Comparison of ENCODE assay signal across 8 cellular contexts in genomic region chr16:10941127-10941933, GRCh38. TPM values are rescaled to one million over a fixed set of nuclear protein-coding genes. Genes with fewer than 3 reads are reported as not detected.
DNase-seq lines count a peak whose midpoint lies in the region; ATAC-seq lines count a peak whose summit lies in the region.

No MANE protein-coding gene starts in this region.

- no CpG with 5 or more reads among the region's 36 CpGs for WGBS in iPS DF 6.9 (ENCODE audit: insufficient coverage, insufficient read length)

- peaks cover 84% of the 10 kb centered on the region for H3K4me1 Mint-ChIP-seq in activated naive CD4-positive, alpha-beta T cell treated with anti-CD3 and anti-CD28 coated beads, Interleukin-2, amount 10 ng/mL, durations not matched to agents 7 days and 5 days
- H3K4me1 Mint-ChIP-seq in activated CD4-positive, alpha-beta memory T cell treated with anti-CD3 and anti-CD28 coated beads for 36 hours (ENCODE audit: low read depth): peaks cover 73% of the 10 kb centered on the region
- H3K4me1 Mint-ChIP-seq in stimulated activated effector memory CD8-positive, alpha-beta T cell treated with anti-CD3 and anti-CD28 coated beads, Interleukin-12 subunit alpha, Interleukin-12 subunit beta, amount 100 ng/mL, for 72 hours: peaks cover 84% of the 10 kb centered on the region

- H3K27me3 Mint-ChIP-seq in activated naive CD4-positive, alpha-beta T cell treated with anti-CD3 and anti-CD28 coated beads, Interleukin-2, amount 10 ng/mL, durations not matched to agents 7 days and 5 days: peaks cover 3% of the 10 kb centered on the region
- H3K27me3 Mint-ChIP-seq in activated CD4-positive, alpha-beta memory T cell treated with anti-CD3 and anti-CD28 coated beads for 36 hours: no peaks in the 10 kb centered on the region

- CTCF ChIA-PET in activated naive CD4-positive, alpha-beta T cell treated with anti-CD3 and anti-CD28 coated beads, Interleukin-2, amount 10 ng/mL, durations not matched to agents 7 days and 5 days (lab: Charles Lee): interaction anchor here (0.9 to 1.4 kb wide), 5 partner anchors 22 to 427 kb away, joined by 3 to 4 read pairs (median 3); no protein-coding TSS in a partner anchor
- CTCF ChIA-PET in activated CD4-positive, alpha-beta memory T cell treated with anti-CD3 and anti-CD28 coated beads for 36 hours (lab: Charles Lee): interaction anchor here (0.6 to 2.6 kb wide), 5 partner anchors 12 to 593 kb away, joined by 3 to 11 read pairs (median 3); no protein-coding TSS in a partner anchor

- POLR2A ChIA-PET in activated CD4-positive, alpha-beta memory T cell treated with anti-CD3 and anti-CD28 coated beads for 36 hours (lab: Charles Lee): interaction anchor here (0.7 to 1.2 kb wide), 3 partner anchors 46 to 310 kb away, joined by 3 to 6 read pairs (median 3); partner anchors contain the start of gene NUBP1

- no peaks in the 10 kb centered on the region for H3K9me3 Mint-ChIP-seq in activated naive CD4-positive, alpha-beta T cell treated with anti-CD3 and anti-CD28 coated beads, Interleukin-2, amount 10 ng/mL, durations not matched to agents 7 days and 5 days
- no peaks in the 10 kb centered on the region for H3K9me3 Mint-ChIP-seq in activated CD4-positive, alpha-beta memory T cell treated with anti-CD3 and anti-CD28 coated beads for 36 hours
- no peaks in the 10 kb centered on the region for H3K9me3 Mint-ChIP-seq in stimulated activated effector memory CD8-positive, alpha-beta T cell treated with anti-CD3 and anti-CD28 coated beads, Interleukin-12 subunit alpha, Interleukin-12 subunit beta, amount 100 ng/mL, for 72 hours

- H3K9me3 ChIP-seq in iPS DF 6.9 (ENCODE audit: control insufficient read depth, insufficient read depth, low read length): no peaks in the 10 kb centered on the region

- peaks cover 26% of the 10 kb centered on the region for H3K36me3 Mint-ChIP-seq in activated naive CD4-positive, alpha-beta T cell treated with anti-CD3 and anti-CD28 coated beads, Interleukin-2, amount 10 ng/mL, durations not matched to agents 7 days and 5 days
- peaks cover 14% of the 10 kb centered on the region for H3K36me3 Mint-ChIP-seq in activated CD4-positive, alpha-beta memory T cell treated with anti-CD3 and anti-CD28 coated beads for 36 hours
- H3K36me3 Mint-ChIP-seq in stimulated activated effector memory CD8-positive, alpha-beta T cell treated with anti-CD3 and anti-CD28 coated beads, Interleukin-12 subunit alpha, Interleukin-12 subunit beta, amount 100 ng/mL, for 72 hours: peaks cover 29% of the 10 kb centered on the region

- H3K4me1 ChIP-seq in iPS DF 6.9 (ENCODE audit: control insufficient read depth, insufficient read depth, low read length): peaks cover 7% of the 10 kb centered on the region; the same call in 1 of the 2 replicates

- peak overlapping the region; percentile 83 for H3K27ac Mint-ChIP-seq in activated naive CD4-positive, alpha-beta T cell treated with anti-CD3 and anti-CD28 coated beads, Interleukin-2, amount 10 ng/mL, durations not matched to agents 7 days and 5 days
- peak overlapping the region; percentile 79 for H3K27ac Mint-ChIP-seq in activated CD4-positive, alpha-beta memory T cell treated with anti-CD3 and anti-CD28 coated beads for 36 hours
- H3K27ac Mint-ChIP-seq in stimulated activated effector memory CD8-positive, alpha-beta T cell treated with anti-CD3 and anti-CD28 coated beads, Interleukin-12 subunit alpha, Interleukin-12 subunit beta, amount 100 ng/mL, for 72 hours: peak overlapping the region; percentile 65

- peak; percentile 1 for ATAC-seq in stimulated activated effector memory CD8-positive, alpha-beta T cell treated with anti-CD3 and anti-CD28 coated beads, Interleukin-12 subunit alpha, Interleukin-12 subunit beta, amount 100 ng/mL, for 72 hours
- no peak for ATAC-seq in GM21576 (IDR thresholded peaks at IDR 0.05; ENCODE audit: unreplicated experiment)

- peak; percentile 26 for DNase-seq in activated naive CD4-positive, alpha-beta T cell treated with anti-CD3 and anti-CD28 coated beads, Interleukin-2, amount 10 ng/mL, durations not matched to agents 7 days and 5 days
- DNase-seq in activated naive CD4-positive, alpha-beta T cell treated with Interleukin-2 at 50 U/mL for 16 hours: no peak
- no peak for DNase-seq in activated CD4-positive, alpha-beta memory T cell treated with anti-CD3 and anti-CD28 coated beads for 36 hours
- no peak for DNase-seq in iPS DF 6.9 (ENCODE audit: low read depth, low spot score)
- DNase-seq in stimulated activated effector memory CD8-positive, alpha-beta T cell treated with anti-CD3 and anti-CD28 coated beads, Interleukin-12 subunit alpha, Interleukin-12 subunit beta, amount 100 ng/mL, for 72 hours (ENCODE audit: low spot score in 2 of 2): no peak
- DNase-seq in NCI-H446 treated with DMSO at 0.1 percent for 48 hours (lab: John Stamatoyannopoulos, UW): no peak
- no peak for DNase-seq in activated CD4-positive, CD25-positive, alpha-beta regulatory T cell (lab: John Stamatoyannopoulos, UW)

- peak overlapping the region; percentile 61; the same call in 1 of the 2 replicates for H3K4me3 ChIP-seq in iPS DF 6.9 (ENCODE audit: low read length)

- H3K36me3 ChIP-seq in iPS DF 6.9 (ENCODE audit: control insufficient read depth, insufficient read depth, low read length): no peaks in the 10 kb centered on the region

- H3K27me3 ChIP-seq in iPS DF 6.9 (ENCODE audit: control insufficient read depth, insufficient read depth, low read length): no peaks in the 10 kb centered on the region

- H3K4me3 Mint-ChIP-seq in activated naive CD4-positive, alpha-beta T cell treated with anti-CD3 and anti-CD28 coated beads, Interleukin-2, amount 10 ng/mL, durations not matched to agents 7 days and 5 days: peak overlapping the region; percentile 88
- H3K4me3 Mint-ChIP-seq in activated CD4-positive, alpha-beta memory T cell treated with anti-CD3 and anti-CD28 coated beads for 36 hours: peak overlapping the region; percentile 92
- H3K4me3 Mint-ChIP-seq in stimulated activated effector memory CD8-positive, alpha-beta T cell treated with anti-CD3 and anti-CD28 coated beads, Interleukin-12 subunit alpha, Interleukin-12 subunit beta, amount 100 ng/mL, for 72 hours: peak overlapping the region; percentile 79

- intact Hi-C loops in activated CD4-positive, alpha-beta memory T cell treated with anti-CD3 and anti-CD28 coated beads for 36 hours (cut with micrococcal nuclease): loop anchor here (2.0 to 5.0 kb wide), 3 partner anchors 23 to 976 kb away; partner anchors contain the start of gene GSPT1

- no peak overlapping the region for H3K27ac ChIP-seq in iPS DF 6.9 (ENCODE audit: low read length)

RNA-seq across cellular contexts. Expression of gene DEXI, which starts 0.9 kb away (rescaled TPM):
- 10 to 100 TPM; 35.1 to 38.2 TPM for total RNA-seq in activated CD4-positive, alpha-beta memory T cell treated with anti-CD3 and anti-CD28 coated beads for 36 hours

RNA-seq across cellular contexts. Expression of gene CLEC16A, which starts 3.0 kb away (rescaled TPM):
- 10 to 100 TPM; 25.5 to 26.7 TPM for total RNA-seq in activated CD4-positive, alpha-beta memory T cell treated with anti-CD3 and anti-CD28 coated beads for 36 hours
